ENCODE assay signal across 24 cellular contexts in the genomic region with DNA sequence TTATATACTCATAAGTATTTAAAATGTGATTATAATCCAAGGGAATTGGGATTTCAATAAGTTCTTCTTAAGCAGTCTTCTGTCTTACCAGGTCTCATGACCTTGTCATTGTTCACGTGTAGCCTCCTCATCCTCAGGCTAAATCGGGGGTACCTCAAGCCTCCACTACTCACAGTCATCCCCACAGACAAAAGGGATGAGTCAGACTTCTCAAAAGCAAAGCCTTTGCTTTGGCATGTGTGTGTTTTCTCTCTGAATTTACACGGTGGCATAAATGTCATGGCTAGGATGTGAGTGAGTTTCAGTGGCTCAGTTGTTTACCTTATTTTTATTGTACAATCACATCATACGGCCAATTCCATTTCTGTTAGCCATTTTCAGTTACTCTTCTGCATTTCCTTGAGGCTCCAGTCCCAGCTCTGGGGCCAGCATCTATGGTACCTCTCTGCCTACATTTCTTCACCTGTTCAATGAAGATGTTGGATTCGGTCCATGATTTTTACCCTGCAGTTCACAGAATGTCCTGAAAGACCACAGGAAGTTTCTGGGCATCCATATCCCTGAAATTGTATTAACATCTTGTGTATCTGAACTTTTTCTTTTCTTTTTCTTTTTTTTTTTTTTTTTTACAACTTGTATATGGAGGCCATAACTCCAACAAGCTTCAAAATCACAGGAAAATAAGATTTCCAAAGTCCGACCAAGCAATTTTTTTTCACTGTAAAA.
DNase-seq lines count a peak whose midpoint lies in the region; ATAC-seq and TF ChIP-seq lines count a peak whose summit lies in the region.
"Had no signal": no experiment of that assay in that cellular context is flagged by ENCODE, and none has a peak within 500 bp of the region (broad histone marks: within the 10 kb centered on the region; RNA-seq: fewer than 3 reads in every experiment).

No MANE protein-coding gene starts in this region.

- H3K4me3 Mint-ChIP-seq in HFFc6: no peak overlapping the region
- H3K4me3 Mint-ChIP-seq: activated B cell treated with CpG ODN at 0.5 μM for 24 hours; activated CD4-positive, alpha-beta memory T cell treated with anti-CD3 and anti-CD28 coated beads, Interleukin-2, amount 10 ng/mL, durations not matched to agents 7 days and 5 days; activated naive CD8-positive, alpha-beta T cell treated with anti-CD3 and anti-CD28 coated beads, Interleukin-2, amount 10 ng/mL, durations not matched to agents 7 days and 5 days; CD8-positive, alpha-beta memory T cell; IgD-negative memory B cell had no signal

- CTCF ChIA-PET in mammary epithelial cell (lab: Charles Lee; ENCODE audit: low non-redundant PET): no interaction called here

- peak; percentile 18; the same call in 1 of the 2 replicates for TF ChIP-seq CTCF in HFFc6 (IDR thresholded peaks at IDR 0.05)
- peak in 1 of 2 donors; percentile 8 for TF ChIP-seq CTCF in mammary epithelial cell (conservative IDR thresholded peaks at IDR 0.05 in 1 of 2, IDR thresholded peaks at IDR 0.05 in 1 of 2; ENCODE audit: extremely low read depth in 1 of 2, insufficient read depth in 1 of 2, low read depth in 1 of 2, low read length in 2 of 2)
- TF ChIP-seq CTCF in psoas muscle (IDR thresholded peaks at IDR 0.05): peak; percentile 13

- H3K27ac ChIP-seq in mammary epithelial cell (ENCODE audit: insufficient read depth, low read depth, low read length) (no peak overlapping the region), psoas muscle (peak overlapping the region; percentile 80)
- H3K27ac ChIP-seq: lower lobe of right lung, tibial nerve had no signal

- in situ Hi-C loops in mammary epithelial cell (cut with MboI; ENCODE audit: low sequenced_read_pairs in 2 of 2): no loop called here

- H3K9ac ChIP-seq in mammary epithelial cell (ENCODE audit: insufficient read depth, low read length): no peak overlapping the region

- H3K4me2 ChIP-seq in mammary epithelial cell (ENCODE audit: insufficient read depth, low read depth, low read length): no peak overlapping the region

- H2AFZ ChIP-seq in mammary epithelial cell (ENCODE audit: low read depth, low read length): no peak overlapping the region

- no peaks in the 10 kb centered on the region for H3K36me3 ChIP-seq in mammary epithelial cell (ENCODE audit: insufficient read depth, low read length)
- no peaks in the 10 kb centered on the region for H3K36me3 ChIP-seq in psoas muscle (ENCODE audit: insufficient read depth in 1 of 2, low read depth in 1 of 2)
- H3K36me3 ChIP-seq: esophagus muscularis mucosa, lower lobe of right lung, tibial nerve had no signal

- H3K27ac Mint-ChIP-seq in HFFc6: peak overlapping the region; percentile 64; the same call in 1 of the 2 replicates
- H3K27ac Mint-ChIP-seq: activated B cell treated with CpG ODN at 0.5 μM for 24 hours; activated CD4-positive, alpha-beta memory T cell treated with anti-CD3 and anti-CD28 coated beads, Interleukin-2, amount 10 ng/mL, durations not matched to agents 7 days and 5 days; activated naive CD8-positive, alpha-beta T cell treated with anti-CD3 and anti-CD28 coated beads, Interleukin-2, amount 10 ng/mL, durations not matched to agents 7 days and 5 days; IgD-negative memory B cell had no signal

- H3K9me3 Mint-ChIP-seq in HFFc6: no peaks in the 10 kb centered on the region
- H3K9me3 Mint-ChIP-seq: activated B cell treated with CpG ODN at 0.5 μM for 24 hours; activated CD4-positive, alpha-beta memory T cell treated with anti-CD3 and anti-CD28 coated beads, Interleukin-2, amount 10 ng/mL, durations not matched to agents 7 days and 5 days; activated naive CD8-positive, alpha-beta T cell treated with anti-CD3 and anti-CD28 coated beads, Interleukin-2, amount 10 ng/mL, durations not matched to agents 7 days and 5 days; IgD-negative memory B cell had no signal

- H3K27me3 Mint-ChIP-seq in HFFc6 (ENCODE audit: insufficient read depth): peaks cover 3% of the 10 kb centered on the region; the same call in 1 of the 2 replicates
- H3K27me3 Mint-ChIP-seq: IgD-negative memory B cell had no signal

- H3K4me1 Mint-ChIP-seq in HFFc6 (ENCODE audit: low read depth): peaks cover 35% of the 10 kb centered on the region
- H3K4me1 Mint-ChIP-seq: activated B cell treated with CpG ODN at 0.5 μM for 24 hours; activated CD4-positive, alpha-beta memory T cell treated with anti-CD3 and anti-CD28 coated beads, Interleukin-2, amount 10 ng/mL, durations not matched to agents 7 days and 5 days; CD8-positive, alpha-beta memory T cell; IgD-negative memory B cell had no signal

- ATAC-seq in psoas muscle: peak; percentile 24 to 54 (median 44)
- ATAC-seq in stimulated activated naive CD8-positive, alpha-beta T cell treated with anti-CD3 and anti-CD28 coated beads, Interleukin-15, Interleukin-2, amounts not matched to agents 100 U/mL and 50 U/mL, for 24 hours: no peak
- ATAC-seq in GM21619 (IDR thresholded peaks at IDR 0.05; ENCODE audit: unreplicated experiment): no peak
- ATAC-seq: lower lobe of right lung had no signal

- H3K79me2 ChIP-seq in mammary epithelial cell (ENCODE audit: insufficient read depth, low read length): peaks cover 9% of the 10 kb centered on the region

- H3K4me1 ChIP-seq in mammary epithelial cell (ENCODE audit: insufficient read depth, low read length) (no peaks in the 10 kb centered on the region), psoas muscle (peaks cover 15% of the 10 kb centered on the region)
- H3K4me1 ChIP-seq: lower lobe of right lung, tibial nerve had no signal

- no TSS peak for BruUV-seq in mammary epithelial cell (replicated peaks; lab: Mats Ljungman, UMichigan)

- H3K27me3 ChIP-seq in mammary epithelial cell (ENCODE audit: insufficient read depth, low read length): no peaks in the 10 kb centered on the region
- H3K27me3 ChIP-seq in psoas muscle (ENCODE audit: insufficient read depth in 3 of 3, low read length in 2 of 3): no peaks in the 10 kb centered on the region
- H3K27me3 ChIP-seq: esophagus muscularis mucosa, tibial nerve had no signal

- dilution Hi-C loops in mammary epithelial cell (cut with HindIII; ENCODE audit: low sequenced_read_pairs): no loop called here

- DNase-seq in DMS53 (lab: John Stamatoyannopoulos, UW) (peak; percentile 41), DMS53 treated with DMSO at 0.1 percent for 48 hours (lab: John Stamatoyannopoulos, UW; ENCODE audit: unreplicated experiment) (no peak), HFFc6 (peak; percentile 2), mammary epithelial cell (peak; percentile 23), psoas muscle (no peak)
- DNase-seq in stimulated activated naive CD8-positive, alpha-beta T cell treated with anti-CD3 and anti-CD28 coated beads, Interleukin-15, Interleukin-2, amounts not matched to agents 100 U/mL and 50 U/mL, for 24 hours: no peak
- no peak for DNase-seq in activated CD4-positive, alpha-beta T cell treated with anti-CD3 and anti-CD28 coated beads, Interleukin-2, amount 50 U/mL, for 1 hour
- DNase-seq: activated B cell treated with CpG ODN at 0.5 μM for 24 hours; activated CD4-positive, alpha-beta memory T cell treated with anti-CD3 and anti-CD28 coated beads, Interleukin-2, amount 10 ng/mL, durations not matched to agents 7 days and 5 days; activated naive CD8-positive, alpha-beta T cell treated with anti-CD3 and anti-CD28 coated beads, Interleukin-2, amount 10 ng/mL, durations not matched to agents 7 days and 5 days; CD8-positive, alpha-beta memory T cell; effector memory CD4-positive, alpha-beta T cell; islet precursor cell; lower lobe of right lung; NCI-H2081 treated with DMSO at 0.1 percent for 48 hours; SHP77 treated with DMSO at 0.1 percent for 48 hours; stimulated activated CD8-positive, alpha-beta memory T cell treated with anti-CD3 and anti-CD28 coated beads, Interleukin-4, amount 100 ng/mL, for 48 hours; SW 1271; T1000 had no signal

- WGBS in mammary epithelial cell (ENCODE audit: low coverage, missing lambda C conversion rate): 93% methylated on average over 6 of the region's 6 CpGs
- WGBS in psoas muscle, 3 donors: 82 to 84% (median 82%) methylated on average over 6 of the region's 6 CpGs

- intact Hi-C loops in mammary epithelial cell (cut with micrococcal nuclease): no loop called here
- intact Hi-C loops in psoas muscle (cut with DNase I): loop anchor here in 1 of 2 donors (10.0 kb wide), 1 partner anchor 82 kb away; no protein-coding TSS in a partner anchor

- no peak overlapping the region for H3K4me3 ChIP-seq in mammary epithelial cell (replicated peaks in 1 of 3; ENCODE audit: insufficient read depth in 1 of 3, low read depth in 2 of 3, low read length in 3 of 3)
- peak overlapping the region; percentile 60 for H3K4me3 ChIP-seq in psoas muscle
- H3K4me3 ChIP-seq: esophagus muscularis mucosa, lower lobe of right lung, mucosa of descending colon, tibial nerve had no signal

- H3K9me3 ChIP-seq in mammary epithelial cell (replicated peaks; ENCODE audit: insufficient read depth, low read length): no peaks in the 10 kb centered on the region
- no peaks in the 10 kb centered on the region for H3K9me3 ChIP-seq in psoas muscle
- H3K9me3 ChIP-seq: esophagus muscularis mucosa, lower lobe of right lung, mucosa of descending colon, tibial nerve had no signal

- H4K20me1 ChIP-seq in mammary epithelial cell (ENCODE audit: insufficient read depth, low read length): no peaks in the 10 kb centered on the region

- peaks cover 20% of the 10 kb centered on the region for H3K36me3 Mint-ChIP-seq in HFFc6 (ENCODE audit: low read depth)
- H3K36me3 Mint-ChIP-seq: activated naive CD8-positive, alpha-beta T cell treated with anti-CD3 and anti-CD28 coated beads, Interleukin-2, amount 10 ng/mL, durations not matched to agents 7 days and 5 days; CD8-positive, alpha-beta memory T cell; IgD-negative memory B cell had no signal

Comparison
In these comparisons a context has a peak if more than half of its experiments do, and no peak if none do; other contexts are left out.
1. DNase-seq: peak in DMS53 (single experiment), HFFc6 (single experiment) and mammary epithelial cell (single experiment); none in DMS53 treated with DMSO at 0.1 percent for 48 hours (single experiment), psoas muscle (0 of 2), stimulated activated naive CD8-positive, alpha-beta T cell treated with anti-CD3 and anti-CD28 coated beads, Interleukin-15, Interleukin-2, amounts not matched to agents 100 U/mL and 50 U/mL, for 24 hours (single experiment) and activated CD4-positive, alpha-beta T cell treated with anti-CD3 and anti-CD28 coated beads, Interleukin-2, amount 50 U/mL, for 1 hour (single experiment).
2. ATAC-seq: peak in psoas muscle (4 of 4); none in stimulated activated naive CD8-positive, alpha-beta T cell treated with anti-CD3 and anti-CD28 coated beads, Interleukin-15, Interleukin-2, amounts not matched to agents 100 U/mL and 50 U/mL, for 24 hours (single experiment) and GM21619 (single experiment).